Comparison of ENCODE assay signal across 15 cellular contexts in the genomic region with DNA sequence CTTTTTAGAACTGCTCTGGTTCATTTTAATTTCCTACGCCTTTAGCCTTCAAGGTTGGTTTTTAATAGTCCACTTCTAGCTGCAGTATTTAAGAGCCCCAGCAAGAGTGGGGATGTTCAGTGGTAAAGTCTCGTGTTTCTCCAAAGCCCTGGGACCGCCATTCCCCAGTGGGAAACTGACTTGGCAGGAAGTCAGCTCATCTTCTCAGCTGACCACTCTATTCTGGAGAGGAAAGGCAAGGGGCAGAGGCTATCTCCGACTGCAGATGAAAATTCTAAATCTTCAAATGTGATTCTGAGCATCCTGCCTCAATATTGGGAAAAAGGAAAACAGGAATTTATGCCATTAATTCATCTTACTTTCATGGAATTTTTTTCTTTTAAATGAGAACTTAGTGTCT. TPM values are rescaled to one million over a fixed set of nuclear protein-coding genes. Genes with fewer than 3 reads are reported as not detected.
A peak's percentile ranks its signal among the peaks of the same experiment; 100 is the strongest.
DNase-seq lines count a peak whose midpoint lies in the region; ATAC-seq and TF ChIP-seq lines count a peak whose summit lies in the region.
"Had no signal": no experiment of that assay in that cellular context is flagged by ENCODE, and none has a peak within 500 bp of the region (broad histone marks: within the 10 kb centered on the region; RNA-seq: fewer than 3 reads in every experiment).

No MANE protein-coding gene starts in this region.

- H3K27ac ChIP-seq in dorsolateral prefrontal cortex = no peak overlapping the region
- H3K27ac ChIP-seq: 22Rv1, C4-2B had no signal

- no peak for ATAC-seq in activated CD4-positive, alpha-beta T cell treated with anti-CD3 and anti-CD28 coated beads for 36 hours
- no peak for ATAC-seq in stimulated activated naive CD8-positive, alpha-beta T cell treated with anti-CD3 and anti-CD28 coated beads, Interleukin-15, Interleukin-2, amounts not matched to agents 100 U/mL and 50 U/mL, for 24 hours
- ATAC-seq in left ventricle myocardium superior (peak; percentile 64), omental fat pad (ENCODE audit: low FRiP score) (no peak)
- no peak for ATAC-seq in stimulated activated memory B cell treated with anti-CD40 and anti-IgM and Interleukin-4, amounts not matched to agents 10 μg/mL and 1 μg/mL and 100 μg/mL, for 72 hours
- ATAC-seq: GM12878 had no signal

- no peak overlapping the region for H3K4me3 ChIP-seq in dorsolateral prefrontal cortex
- H3K4me3 ChIP-seq: GM12878 had no signal

- TF ChIP-seq CTCF in omental fat pad (IDR thresholded peaks at IDR 0.05) (no peak), dorsolateral prefrontal cortex (IDR thresholded peaks at IDR 0.05 in 54 of 56, conservative IDR thresholded peaks at IDR 0.05 in 2 of 56; ENCODE audit: low read depth in 1 of 56, partially characterized antibody in 56 of 56) (no peak)

- DNase-seq in activated CD4-positive, alpha-beta T cell treated with anti-CD3 and anti-CD28 coated beads for 36 hours = no peak
- DNase-seq in activated CD4-positive, alpha-beta T cell treated with anti-CD3 and anti-CD28 coated beads, Interleukin-2, amount 10 ng/mL, durations not matched to agents 7 days and 5 days = no peak
- DNase-seq in stimulated activated naive CD8-positive, alpha-beta T cell treated with anti-CD3 and anti-CD28 coated beads, Interleukin-15, Interleukin-2, amounts not matched to agents 100 U/mL and 50 U/mL, for 24 hours = no peak
- no peak for DNase-seq in left ventricle myocardium superior
- no peak for DNase-seq in omental fat pad (ENCODE audit: low spot score)
- no peak for DNase-seq in dorsolateral prefrontal cortex
- DNase-seq: Calu3, NCI-H1436, NCI-H2081, NCI-H510A treated with DMSO at 0.1 percent for 48 hours had no signal

- H3K4me3 Mint-ChIP-seq in activated CD4-positive, alpha-beta T cell treated with anti-CD3 and anti-CD28 coated beads for 36 hours = no peak overlapping the region
- no peak overlapping the region for H3K4me3 Mint-ChIP-seq in activated CD4-positive, alpha-beta T cell treated with anti-CD3 and anti-CD28 coated beads, Interleukin-2, amount 10 ng/mL, durations not matched to agents 7 days and 5 days
- H3K4me3 Mint-ChIP-seq in stimulated activated naive CD8-positive, alpha-beta T cell treated with anti-CD3 and anti-CD28 coated beads, Interleukin-15, Interleukin-2, amounts not matched to agents 100 ng/mL and 50 ng/mL, for 24 hours = no peak overlapping the region
- no peak overlapping the region for H3K4me3 Mint-ChIP-seq in stimulated activated memory B cell treated with anti-CD40 and anti-IgM and Interleukin-4, amounts not matched to agents 10 μg/mL and 1 μg/mL and 100 μg/mL, for 72 hours

- POLR2A ChIA-PET in activated CD4-positive, alpha-beta T cell treated with anti-CD3 and anti-CD28 coated beads for 36 hours (lab: Charles Lee) = interaction anchor here (0.7 to 1.2 kb wide), 2 partner anchors 36 to 204 kb away, joined by 3 to 4 read pairs; partner anchors contain the start of gene HS3ST3B1
- POLR2A ChIA-PET in activated CD4-positive, alpha-beta T cell treated with anti-CD3 and anti-CD28 coated beads, Interleukin-2, amount 10 ng/mL, durations not matched to agents 7 days and 5 days (lab: Charles Lee) = no interaction called here

- H3K27me3 Mint-ChIP-seq in activated CD4-positive, alpha-beta T cell treated with anti-CD3 and anti-CD28 coated beads for 36 hours = no peaks in the 10 kb centered on the region
- H3K27me3 Mint-ChIP-seq in activated CD4-positive, alpha-beta T cell treated with anti-CD3 and anti-CD28 coated beads, Interleukin-2, amount 10 ng/mL, durations not matched to agents 7 days and 5 days = no peaks in the 10 kb centered on the region
- H3K27me3 Mint-ChIP-seq in stimulated activated naive CD8-positive, alpha-beta T cell treated with anti-CD3 and anti-CD28 coated beads, Interleukin-15, Interleukin-2, amounts not matched to agents 100 ng/mL and 50 ng/mL, for 24 hours = no peaks in the 10 kb centered on the region
- peaks cover 26% of the 10 kb centered on the region for H3K27me3 Mint-ChIP-seq in stimulated activated memory B cell treated with anti-CD40 and anti-IgM and Interleukin-4, amounts not matched to agents 10 μg/mL and 1 μg/mL and 100 μg/mL, for 72 hours

- peaks cover 5% of the 10 kb centered on the region for H3K36me3 Mint-ChIP-seq in activated CD4-positive, alpha-beta T cell treated with anti-CD3 and anti-CD28 coated beads for 36 hours (ENCODE audit: low read depth)
- peaks cover 11% of the 10 kb centered on the region for H3K36me3 Mint-ChIP-seq in activated CD4-positive, alpha-beta T cell treated with anti-CD3 and anti-CD28 coated beads, Interleukin-2, amount 10 ng/mL, durations not matched to agents 7 days and 5 days (ENCODE audit: low read depth)
- H3K36me3 Mint-ChIP-seq in stimulated activated naive CD8-positive, alpha-beta T cell treated with anti-CD3 and anti-CD28 coated beads, Interleukin-15, Interleukin-2, amounts not matched to agents 100 ng/mL and 50 ng/mL, for 24 hours (ENCODE audit: low read depth) = peaks cover 7% of the 10 kb centered on the region
- no peaks in the 10 kb centered on the region for H3K36me3 Mint-ChIP-seq in stimulated activated memory B cell treated with anti-CD40 and anti-IgM and Interleukin-4, amounts not matched to agents 10 μg/mL and 1 μg/mL and 100 μg/mL, for 72 hours

- peak overlapping the region; percentile 86 for H3K27ac Mint-ChIP-seq in activated CD4-positive, alpha-beta T cell treated with anti-CD3 and anti-CD28 coated beads for 36 hours
- H3K27ac Mint-ChIP-seq in activated CD4-positive, alpha-beta T cell treated with anti-CD3 and anti-CD28 coated beads, Interleukin-2, amount 10 ng/mL, durations not matched to agents 7 days and 5 days = no peak overlapping the region
- H3K27ac Mint-ChIP-seq in stimulated activated naive CD8-positive, alpha-beta T cell treated with anti-CD3 and anti-CD28 coated beads, Interleukin-15, Interleukin-2, amounts not matched to agents 100 ng/mL and 50 ng/mL, for 24 hours = peak overlapping the region; percentile 91
- H3K27ac Mint-ChIP-seq in stimulated activated memory B cell treated with anti-CD40 and anti-IgM and Interleukin-4, amounts not matched to agents 10 μg/mL and 1 μg/mL and 100 μg/mL, for 72 hours = peak overlapping the region; percentile 77

- no peaks in the 10 kb centered on the region for H3K9me3 Mint-ChIP-seq in activated CD4-positive, alpha-beta T cell treated with anti-CD3 and anti-CD28 coated beads for 36 hours (ENCODE audit: low read depth)
- no peaks in the 10 kb centered on the region for H3K9me3 Mint-ChIP-seq in activated CD4-positive, alpha-beta T cell treated with anti-CD3 and anti-CD28 coated beads, Interleukin-2, amount 10 ng/mL, durations not matched to agents 7 days and 5 days
- no peaks in the 10 kb centered on the region for H3K9me3 Mint-ChIP-seq in stimulated activated naive CD8-positive, alpha-beta T cell treated with anti-CD3 and anti-CD28 coated beads, Interleukin-15, Interleukin-2, amounts not matched to agents 100 ng/mL and 50 ng/mL, for 24 hours
- no peaks in the 10 kb centered on the region for H3K9me3 Mint-ChIP-seq in stimulated activated memory B cell treated with anti-CD40 and anti-IgM and Interleukin-4, amounts not matched to agents 10 μg/mL and 1 μg/mL and 100 μg/mL, for 72 hours

- intact Hi-C loops in activated CD4-positive, alpha-beta T cell treated with anti-CD3 and anti-CD28 coated beads for 36 hours (cut with DNase I, micrococcal nuclease) = loop anchor here (2.0 to 5.0 kb wide), 3 partner anchors 36 to 91 kb away; partner anchors contain the start of gene HS3ST3B1 (in 1 of the 2)
- intact Hi-C loops in left ventricle myocardium superior (cut with micrococcal nuclease) = no loop called here
- intact Hi-C loops in dorsolateral prefrontal cortex (cut with DNase I) = no loop called here

- CTCF ChIA-PET in activated CD4-positive, alpha-beta T cell treated with anti-CD3 and anti-CD28 coated beads for 36 hours (lab: Charles Lee) = interaction anchor here (0.6 to 2.0 kb wide), 4 partner anchors 15 to 1518 kb away, joined by 3 to 13 read pairs (median 6); partner anchors contain the start of gene HS3ST3B1
- CTCF ChIA-PET in activated CD4-positive, alpha-beta T cell treated with anti-CD3 and anti-CD28 coated beads, Interleukin-2, amount 10 ng/mL, durations not matched to agents 7 days and 5 days (lab: Charles Lee) = interaction anchor here (0.6 to 1.1 kb wide), 2 partner anchors 9 to 149 kb away, joined by 3 read pairs; no protein-coding TSS in a partner anchor

- H3K4me1 Mint-ChIP-seq in activated CD4-positive, alpha-beta T cell treated with anti-CD3 and anti-CD28 coated beads for 36 hours = peaks cover 92% of the 10 kb centered on the region
- peaks cover 61% of the 10 kb centered on the region for H3K4me1 Mint-ChIP-seq in activated CD4-positive, alpha-beta T cell treated with anti-CD3 and anti-CD28 coated beads, Interleukin-2, amount 10 ng/mL, durations not matched to agents 7 days and 5 days
- H3K4me1 Mint-ChIP-seq in stimulated activated naive CD8-positive, alpha-beta T cell treated with anti-CD3 and anti-CD28 coated beads, Interleukin-15, Interleukin-2, amounts not matched to agents 100 ng/mL and 50 ng/mL, for 24 hours (ENCODE audit: low read depth) = peaks cover 97% of the 10 kb centered on the region
- peaks cover 46% of the 10 kb centered on the region for H3K4me1 Mint-ChIP-seq in stimulated activated memory B cell treated with anti-CD40 and anti-IgM and Interleukin-4, amounts not matched to agents 10 μg/mL and 1 μg/mL and 100 μg/mL, for 72 hours

- H3K27me3 ChIP-seq in dorsolateral prefrontal cortex = peaks cover 0 to 32% (median 7%) of the 10 kb centered on the region in 45 donors

RNA-seq across cellular contexts. Expression of gene HS3ST3B1, which starts 35.5 kb away (rescaled TPM):
- total RNA-seq in activated CD4-positive, alpha-beta T cell treated with anti-CD3 and anti-CD28 coated beads for 36 hours = 1 to 10 TPM; 5.0 to 5.7 TPM
- total RNA-seq in activated CD4-positive, alpha-beta T cell treated with anti-CD3 and anti-CD28 coated beads, Interleukin-2, amount 10 ng/mL, durations not matched to agents 7 days and 5 days = 10 to 100 TPM; 11.5 to 11.9 TPM
- 1.7 TPM for total RNA-seq in left ventricle myocardium superior
- 1 to 10 TPM; 1.3 to 5.8 (median 4.8) TPM for total RNA-seq in omental fat pad
- total RNA-seq in dorsolateral prefrontal cortex = 10 to 100 TPM in 1 of 120 experiments, 1 to 10 TPM in 110, under 1 TPM in 9; 0.41 to 18.5 (median 1.9) TPM

Comparison
In these comparisons a context has a peak if more than half of its experiments do, and no peak if none do; other contexts are left out.
1. intact Hi-C loops: an anchor here in activated CD4-positive, alpha-beta T cell treated with anti-CD3 and anti-CD28 coated beads for 36 hours (2.0 to 5.0 kb wide); none called in left ventricle myocardium superior and dorsolateral prefrontal cortex.